ENCODE assay signal across 8 cellular contexts in genomic region chr9:99104459-99105151, GRCh38. TPM values are rescaled to one million over a fixed set of nuclear protein-coding genes. Genes with fewer than 3 reads are reported as not detected.
A peak's percentile ranks its signal among the peaks of the same experiment; 100 is the strongest.
DNase-seq lines count a peak whose midpoint lies in the region; ATAC-seq and TF ChIP-seq lines count a peak whose summit lies in the region.

Gene TGFBR1 (plus strand): TSS chr9:99105113. CDS start chr9:99105206, 93 bp downstream.

- H3K27me3 ChIP-seq in heart right ventricle (no peaks in the 10 kb centered on the region), upper lobe of left lung (no peaks in the 10 kb centered on the region)

- H3K4me1 ChIP-seq in heart right ventricle (peaks cover 6 to 55% (median 45%) of the 10 kb centered on the region in 9 donors), upper lobe of left lung (peaks cover 33 to 49% (median 41%) of the 10 kb centered on the region in 4 donors)

- intact Hi-C loops in T-helper 1 cell treated with Interleukin-12 subunit alpha and Interleukin-12 subunit beta and Interleukin-4 antibody, amounts not matched to agents 30 ng/mL and 1 ng/mL, for 36 hours (cut with micrococcal nuclease): loop anchor here (1.0 to 2.0 kb wide), 10 partner anchors 9 to 714 kb away; partner anchors contain the start of gene ALG2
- intact Hi-C loops in heart right ventricle (cut with DNase I) (loop anchor here in 2 of 10 donors (5.0 to 10.0 kb wide), 2 partner anchors 62 to 100 kb away; no protein-coding TSS in a partner anchor), posterior vena cava (cut with DNase I) (no loop called here)

- no peaks in the 10 kb centered on the region for H3K36me3 ChIP-seq in heart right ventricle
- H3K36me3 ChIP-seq in upper lobe of left lung: no peaks in the 10 kb centered on the region

- H3K4me3 ChIP-seq in GM12875 (ENCODE audit: low read depth, low read length) (peak within 1 kb of the TSS; percentile 91), heart right ventricle (peak within 1 kb of the TSS; percentile 52 to 96 (median 86)), upper lobe of left lung (peak within 1 kb of the TSS; percentile 34 to 87 (median 79))

- H3K27ac ChIP-seq in heart right ventricle: peak within 1 kb of the TSS; percentile 50 to 96 (median 89)
- H3K27ac ChIP-seq in upper lobe of left lung: peak within 1 kb of the TSS; percentile 86 to 97 (median 92)

- TF ChIP-seq CTCF in GM12875 (IDR thresholded peaks at IDR 0.05; ENCODE audit: borderline replicate concordance, insufficient read depth, low read depth, low read length): 0 out of 2 replicates have a peak, but pooled peaks have one; percentile 6
- peak in 3 of 9 donors; percentile 18 to 30 (median 27) for TF ChIP-seq CTCF in heart right ventricle (IDR thresholded peaks at IDR 0.05)
- TF ChIP-seq CTCF in upper lobe of left lung (IDR thresholded peaks at IDR 0.05): peak in 3 of 6 experiments; percentile 23 to 38 (median 38)

- peak in 3 of 4 donors; percentile 43 to 93 (median 90) for TF ChIP-seq POLR2A in upper lobe of left lung (IDR thresholded peaks at IDR 0.05)

- ATAC-seq in HG02840 (IDR thresholded peaks at IDR 0.05; ENCODE audit: low FRiP score, unreplicated experiment) (peak; percentile 92), heart right ventricle (peak; percentile 90 to 97 (median 94)), upper lobe of left lung (ENCODE audit: low FRiP score in 2 of 2) (peak; percentile 93 to 95)

- DNase-seq in NCI-H1436 (lab: John Stamatoyannopoulos, UW) (peak; percentile 86), amniotic epithelial cell (ENCODE audit: low read depth) (peak; percentile 86), heart right ventricle (peak; percentile 92 to 95), posterior vena cava (ENCODE audit: low spot score) (peak; percentile 98), upper lobe of left lung (peak; percentile 97 to 99)

- TF ChIP-seq EP300 in upper lobe of left lung (IDR thresholded peaks at IDR 0.05): no peak

- no peaks in the 10 kb centered on the region for H3K9me3 ChIP-seq in heart right ventricle
- H3K9me3 ChIP-seq in upper lobe of left lung: no peaks in the 10 kb centered on the region

- WGBS in heart right ventricle, 2 donors: 0% methylated on average over 52 to 60 of the region's 60 CpGs
- WGBS in upper lobe of left lung, 2 donors: 1% methylated on average over 16 to 18 of the region's 60 CpGs

RNA-seq across cellular contexts. Expression of gene TGFBR1, which starts in this region (rescaled TPM):
- total RNA-seq in T-helper 1 cell treated with Interleukin-12 subunit alpha and Interleukin-12 subunit beta and Interleukin-4 antibody, amounts not matched to agents 30 ng/mL and 1 ng/mL, for 36 hours: 116 and 118 TPM in 2 replicates
- 10 to 100 TPM; 10.7 to 25.4 (median 15.0) TPM for total RNA-seq in heart right ventricle
- polyA plus RNA-seq in heart right ventricle: 1 to 10 TPM; 4.9 to 5.9 TPM
- total RNA-seq in posterior vena cava: 10 to 100 TPM; 85.0 to 91.6 TPM
- 10 to 100 TPM; 13.6 to 63.1 (median 37.9) TPM for total RNA-seq in upper lobe of left lung

Comparison
In these comparisons a context has a peak if more than half of its experiments do, and no peak if none do; other contexts are left out.
1. Peak in every context shown above with its lines: DNase-seq, ATAC-seq, H3K4me3 ChIP-seq and H3K27ac ChIP-seq.